In the genomic region with DNA sequence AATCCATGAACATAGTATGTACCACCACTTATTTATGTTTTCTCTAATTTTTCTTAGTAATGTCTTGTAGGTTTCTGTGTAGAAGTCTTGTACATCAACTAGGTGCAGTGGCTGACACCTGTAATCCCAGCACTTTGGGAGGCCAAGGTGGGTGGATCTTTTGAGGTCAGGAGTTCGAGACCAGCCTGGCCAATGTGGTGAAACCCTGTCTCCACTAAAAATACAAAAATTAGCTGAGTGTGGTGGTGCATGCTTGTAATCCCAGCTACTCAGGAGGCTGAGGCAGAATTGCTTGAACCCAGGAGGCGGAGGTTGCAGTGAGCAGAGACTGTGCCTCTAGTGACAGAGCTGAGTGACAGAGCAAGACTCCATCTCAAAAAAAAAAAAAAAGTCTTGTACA, we compare ENCODE assay signal across 8 cellular contexts. TPM values are rescaled to one million over a fixed set of nuclear protein-coding genes. Genes with fewer than 3 reads are reported as not detected.
A peak's percentile ranks its signal among the peaks of the same experiment; 100 is the strongest.
DNase-seq lines count a peak whose midpoint lies in the region; ATAC-seq, FAIRE-seq and TF ChIP-seq lines count a peak whose summit lies in the region.
"Not testable (repeated sequence)": the region's sequence is repeated elsewhere in the genome, so short reads cannot be mapped to it uniquely, and the experiment has no call there.

No MANE protein-coding gene starts in this region.

- SMC1A ChIA-PET in GM12878 (lab: Charles Lee; ENCODE audit: uncharacterized antibody, unreplicated experiment) = interaction anchor here (0.6 to 1.8 kb wide), 8 partner anchors 9 to 40 kb away, joined by 3 to 12 read pairs (median 4); no protein-coding TSS in a partner anchor

- FAIRE-seq in GM12878 (lab: Jason Lieb, UNC) = not testable (repeated sequence)

- peaks cover 51 to 90% (median 71%) of the 10 kb centered on the region in 4 donors for H3K4me1 Mint-ChIP-seq in CD4-positive, CD25-positive, alpha-beta regulatory T cell
- H3K4me1 Mint-ChIP-seq in T-helper 1 cell treated with Interleukin-12 subunit alpha and Interleukin-12 subunit beta and Interleukin-4 antibody, amounts not matched to agents 30 μg/mL and 1 μg/mL, for 36 hours (ENCODE audit: low read depth) = peaks cover 67% of the 10 kb centered on the region
- H3K4me1 Mint-ChIP-seq in activated CD4-positive, alpha-beta memory T cell treated with anti-CD3 and anti-CD28 coated beads for 36 hours (ENCODE audit: low read depth) = peaks cover 83% of the 10 kb centered on the region
- peaks cover 84% of the 10 kb centered on the region for H3K4me1 Mint-ChIP-seq in activated T-cell treated with anti-CD3 and anti-CD28 coated beads, Interleukin-2, amount 50 U/mL, for 4 hours (ENCODE audit: low read depth)
- peaks cover 87% of the 10 kb centered on the region for H3K4me1 Mint-ChIP-seq in activated naive CD4-positive, alpha-beta T cell treated with anti-CD3 and anti-CD28 coated beads, Interleukin-2, amount 50 U/mL, for 24 hours
- H3K4me1 Mint-ChIP-seq in natural killer cell treated with Interleukin-12 subunit alpha and Interleukin-12 subunit beta and Interleukin-15 and Interleukin-18, amount 100 ng/mL, for 72 hours (ENCODE audit: low read depth in 2 of 2) = peaks cover 66 to 76% of the 10 kb centered on the region in 2 donors

- not testable (repeated sequence) for H3K27me3 ChIP-seq in CD4-positive, CD25-positive, alpha-beta regulatory T cell (ENCODE audit: control insufficient read depth, insufficient read depth, low read length); GM12878 (replicated peaks in 1 of 2; ENCODE audit: control insufficient read depth in 2 of 2, insufficient read depth in 2 of 2, low read length in 1 of 2)

- peaks cover 26% of the 10 kb centered on the region for H3K36me3 Mint-ChIP-seq in CD4-positive, CD25-positive, alpha-beta regulatory T cell
- peaks cover 63% of the 10 kb centered on the region for H3K36me3 Mint-ChIP-seq in T-helper 1 cell treated with Interleukin-12 subunit alpha and Interleukin-12 subunit beta and Interleukin-4 antibody, amounts not matched to agents 30 μg/mL and 1 μg/mL, for 36 hours (ENCODE audit: low read depth)
- peaks cover 74% of the 10 kb centered on the region for H3K36me3 Mint-ChIP-seq in activated CD4-positive, alpha-beta memory T cell treated with anti-CD3 and anti-CD28 coated beads for 36 hours
- H3K36me3 Mint-ChIP-seq in activated T-cell treated with anti-CD3 and anti-CD28 coated beads, Interleukin-2, amount 50 U/mL, for 4 hours (ENCODE audit: insufficient read depth) = peaks cover 60% of the 10 kb centered on the region
- peaks cover 56% of the 10 kb centered on the region for H3K36me3 Mint-ChIP-seq in activated naive CD4-positive, alpha-beta T cell treated with anti-CD3 and anti-CD28 coated beads, Interleukin-2, amount 50 U/mL, for 24 hours
- H3K36me3 Mint-ChIP-seq in natural killer cell treated with Interleukin-12 subunit alpha and Interleukin-12 subunit beta and Interleukin-15 and Interleukin-18, amount 100 ng/mL, for 72 hours = peaks cover 40% of the 10 kb centered on the region

- not testable (repeated sequence) for H2AFZ ChIP-seq in GM12878 (ENCODE audit: control insufficient read depth, low read depth, low read length)

- TF ChIP-seq RAD21 in GM12878 (IDR thresholded peaks at IDR 0.05; ENCODE audit: insufficient read depth, low read depth, low read length) = not testable (repeated sequence)

- peaks cover 95% of the 10 kb centered on the region for H3K79me2 ChIP-seq in GM12878 (ENCODE audit: control insufficient read depth, insufficient read depth, low read length)

- not testable (repeated sequence) for BruUV-seq in GM12878 (replicated peaks; lab: Mats Ljungman, UMichigan)

- H3K27ac Mint-ChIP-seq in CD4-positive, CD25-positive, alpha-beta regulatory T cell = peak overlapping the region; percentile 31 to 91 (median 85)
- peak overlapping the region; percentile 18 for H3K27ac Mint-ChIP-seq in T-helper 1 cell treated with Interleukin-12 subunit alpha and Interleukin-12 subunit beta and Interleukin-4 antibody, amounts not matched to agents 30 μg/mL and 1 μg/mL, for 36 hours
- H3K27ac Mint-ChIP-seq in activated CD4-positive, alpha-beta memory T cell treated with anti-CD3 and anti-CD28 coated beads for 36 hours = peak overlapping the region; percentile 74
- peak overlapping the region; percentile 89 for H3K27ac Mint-ChIP-seq in activated naive CD4-positive, alpha-beta T cell treated with anti-CD3 and anti-CD28 coated beads, Interleukin-2, amount 50 U/mL, for 24 hours
- peak overlapping the region; percentile 90 to 96 for H3K27ac Mint-ChIP-seq in natural killer cell treated with Interleukin-12 subunit alpha and Interleukin-12 subunit beta and Interleukin-15 and Interleukin-18, amount 100 ng/mL, for 72 hours

- POLR2A ChIA-PET in activated CD4-positive, alpha-beta memory T cell treated with anti-CD3 and anti-CD28 coated beads for 36 hours (lab: Charles Lee) = not testable (repeated sequence)
- POLR2A ChIA-PET in GM12878 (lab: Charles Lee) = interaction anchor here (0.7 to 1.8 kb wide), 5 partner anchors 9 to 37 kb away, joined by 4 to 6 read pairs (median 5); no protein-coding TSS in a partner anchor

- 64% methylated on average over 2 of the region's 2 CpGs for WGBS in GM12878 (ENCODE audit: insufficient coverage, insufficient replicate concordance, low lambda C conversion rate, missing lambda C conversion rate)

- H3K4me3 Mint-ChIP-seq in CD4-positive, CD25-positive, alpha-beta regulatory T cell = peak overlapping the region; percentile 57 to 88 (median 68)
- not testable (repeated sequence) for H3K4me3 Mint-ChIP-seq in T-helper 1 cell treated with Interleukin-12 subunit alpha and Interleukin-12 subunit beta and Interleukin-4 antibody, amounts not matched to agents 30 μg/mL and 1 μg/mL, for 36 hours; natural killer cell treated with Interleukin-12 subunit alpha and Interleukin-12 subunit beta and Interleukin-15 and Interleukin-18, amount 100 ng/mL, for 72 hours
- H3K4me3 Mint-ChIP-seq in activated CD4-positive, alpha-beta memory T cell treated with anti-CD3 and anti-CD28 coated beads for 36 hours = peak overlapping the region; percentile 37
- H3K4me3 Mint-ChIP-seq in activated T-cell treated with anti-CD3 and anti-CD28 coated beads, Interleukin-2, amount 50 U/mL, for 4 hours = peak overlapping the region; percentile 61
- H3K4me3 Mint-ChIP-seq in activated naive CD4-positive, alpha-beta T cell treated with anti-CD3 and anti-CD28 coated beads, Interleukin-2, amount 50 U/mL, for 24 hours = peak overlapping the region; percentile 81

- not testable (repeated sequence) for ATAC-seq in CD4-positive, CD25-positive, alpha-beta regulatory T cell (ENCODE audit: low read depth in 2 of 2); activated T-cell treated with anti-CD3 and anti-CD28 coated beads, Interleukin-2, amount 50 U/mL, for 4 hours; GM12878; natural killer cell treated with Interleukin-12 subunit alpha and Interleukin-12 subunit beta and Interleukin-15 and Interleukin-18, amount 100 ng/mL, for 72 hours

- not testable (repeated sequence) for H3K27me3 Mint-ChIP-seq in CD4-positive, CD25-positive, alpha-beta regulatory T cell; T-helper 1 cell treated with Interleukin-12 subunit alpha and Interleukin-12 subunit beta and Interleukin-4 antibody, amounts not matched to agents 30 μg/mL and 1 μg/mL, for 36 hours (ENCODE audit: low read depth); activated CD4-positive, alpha-beta memory T cell treated with anti-CD3 and anti-CD28 coated beads for 36 hours; activated T-cell treated with anti-CD3 and anti-CD28 coated beads, Interleukin-2, amount 50 U/mL, for 4 hours (ENCODE audit: low read depth); activated naive CD4-positive, alpha-beta T cell treated with anti-CD3 and anti-CD28 coated beads, Interleukin-2, amount 50 U/mL, for 24 hours; natural killer cell treated with Interleukin-12 subunit alpha and Interleukin-12 subunit beta and Interleukin-15 and Interleukin-18, amount 100 ng/mL, for 72 hours

- not testable (repeated sequence) for H3K9ac ChIP-seq in GM12878 (ENCODE audit: control insufficient read depth, insufficient read depth, low read length)

- intact Hi-C loops in activated CD4-positive, alpha-beta memory T cell treated with anti-CD3 and anti-CD28 coated beads for 36 hours (cut with micrococcal nuclease) = loop anchor here (5.0 kb wide), 1 partner anchor 158 kb away; no protein-coding TSS in a partner anchor
- intact Hi-C loops in GM12878 (cut with micrococcal nuclease; ENCODE audit: unreplicated experiment) = loop anchor here (2.0 kb wide), 1 partner anchor 41 kb away; no protein-coding TSS in a partner anchor

- TF ChIP-seq POLR2A in GM12878 (IDR thresholded peaks at IDR 0.05; ENCODE audit: low read depth, low read length) = not testable (repeated sequence)

- in situ Hi-C loops in GM12878 (cut with MboI) = not testable (repeated sequence)

- TF ChIP-seq EP300 in GM12878 (IDR thresholded peaks at IDR 0.05; ENCODE audit: borderline replicate concordance in 1 of 2, control insufficient read depth in 1 of 2, low read depth in 2 of 2, low read length in 2 of 2) = not testable (repeated sequence)

- H3K4me3 ChIP-seq in CD4-positive, CD25-positive, alpha-beta regulatory T cell (ENCODE audit: low read depth, low read length) = peak overlapping the region; percentile 54
- peak overlapping the region; percentile 45 for H3K4me3 ChIP-seq in GM12865 (ENCODE audit: low read depth, low read length)
- peak overlapping the region; percentile 67 for H3K4me3 ChIP-seq in GM12878

- CTCF ChIA-PET in activated CD4-positive, alpha-beta memory T cell treated with anti-CD3 and anti-CD28 coated beads for 36 hours (lab: Charles Lee) = interaction anchor here (0.6 to 0.7 kb wide), 2 partner anchors 22 to 447 kb away, joined by 3 to 4 read pairs; no protein-coding TSS in a partner anchor
- CTCF ChIA-PET in GM12878 (lab: Yijun Ruan, JAX) = interaction anchor here (0.6 to 1.2 kb wide), 5 partner anchors 8 to 43 kb away, joined by 3 to 6 read pairs (median 3); no protein-coding TSS in a partner anchor

- DNase-seq in CD4-positive, CD25-positive, alpha-beta regulatory T cell; GM12865 (ENCODE audit: low read depth); activated CD4-positive, alpha-beta memory T cell treated with anti-CD3 and anti-CD28 coated beads for 36 hours; activated T-cell treated with anti-CD3 and anti-CD28 coated beads, Interleukin-2, amount 50 U/mL, for 4 hours; GM12878 (ENCODE audit: low read depth, low spot score); natural killer cell treated with Interleukin-12 subunit alpha and Interleukin-12 subunit beta and Interleukin-15 and Interleukin-18, amount 100 ng/mL, for 72 hours (ENCODE audit: low spot score): not testable (repeated sequence)

- H3K36me3 ChIP-seq in CD4-positive, CD25-positive, alpha-beta regulatory T cell (ENCODE audit: control insufficient read depth, insufficient read depth, low read length) = not testable (repeated sequence)
- peaks cover 0 to 20% of the 10 kb centered on the region in 2 experiments for H3K36me3 ChIP-seq in GM12878 (ENCODE audit: control insufficient read depth in 2 of 2, insufficient read depth in 2 of 2, low read length in 1 of 2)

- H3K9me3 Mint-ChIP-seq in CD4-positive, CD25-positive, alpha-beta regulatory T cell = peaks cover 0 to 11% (median 0%) of the 10 kb centered on the region in 7 donors
- H3K9me3 Mint-ChIP-seq in T-helper 1 cell treated with Interleukin-12 subunit alpha and Interleukin-12 subunit beta and Interleukin-4 antibody, amounts not matched to agents 30 μg/mL and 1 μg/mL, for 36 hours = peaks cover 20% of the 10 kb centered on the region
- not testable (repeated sequence) for H3K9me3 Mint-ChIP-seq in activated CD4-positive, alpha-beta memory T cell treated with anti-CD3 and anti-CD28 coated beads for 36 hours; natural killer cell treated with Interleukin-12 subunit alpha and Interleukin-12 subunit beta and Interleukin-15 and Interleukin-18, amount 100 ng/mL, for 72 hours
- peaks cover 14% of the 10 kb centered on the region for H3K9me3 Mint-ChIP-seq in activated T-cell treated with anti-CD3 and anti-CD28 coated beads, Interleukin-2, amount 50 U/mL, for 4 hours
- H3K9me3 Mint-ChIP-seq in activated naive CD4-positive, alpha-beta T cell treated with anti-CD3 and anti-CD28 coated beads, Interleukin-2, amount 50 U/mL, for 24 hours = peaks cover 11% of the 10 kb centered on the region

- H4K20me1 ChIP-seq in GM12878 (ENCODE audit: control insufficient read depth, insufficient read depth) = not testable (repeated sequence)

- TF ChIP-seq CTCF in GM12865 (IDR thresholded peaks at IDR 0.05; ENCODE audit: insufficient read depth, low read depth, low read length, missing control alignments); GM12878 (IDR thresholded peaks at IDR 0.05 in 2 of 3, conservative IDR thresholded peaks at IDR 0.05 in 1 of 3; ENCODE audit: control insufficient read depth in 2 of 3, extremely low read depth in 1 of 3, insufficient read depth in 1 of 3, low read depth in 3 of 3, low read length in 3 of 3): not testable (repeated sequence)

- peak overlapping the region; percentile 89 for H3K27ac ChIP-seq in CD4-positive, CD25-positive, alpha-beta regulatory T cell (ENCODE audit: insufficient read depth, low read length, poor library complexity, severe bottlenecking)
- peak overlapping the region; percentile 29 for H3K27ac ChIP-seq in GM12878 (ENCODE audit: control insufficient read depth, insufficient read depth)

- peak overlapping the region; percentile 15; the same call in 1 of the 2 replicates for H3K4me2 ChIP-seq in GM12878 (ENCODE audit: control insufficient read depth, insufficient read depth)

- RAD21 ChIA-PET in GM12878 (lab: Charles Lee; ENCODE audit: unreplicated experiment) = interaction anchor here (1.0 to 1.2 kb wide), 3 partner anchors 13 to 44 kb away, joined by 3 to 6 read pairs (median 4); no protein-coding TSS in a partner anchor

- not testable (repeated sequence) for H3K9me3 ChIP-seq in CD4-positive, CD25-positive, alpha-beta regulatory T cell (ENCODE audit: control insufficient read depth in 2 of 2, low read length in 2 of 2); GM12878 (replicated peaks; ENCODE audit: control insufficient read depth, insufficient read depth, low read length)

- H3K4me1 ChIP-seq in CD4-positive, CD25-positive, alpha-beta regulatory T cell (ENCODE audit: control insufficient read depth, insufficient read depth, low read length, poor library complexity, severe bottlenecking) = peaks cover 77% of the 10 kb centered on the region
- H3K4me1 ChIP-seq in GM12878 (ENCODE audit: control insufficient read depth, insufficient read depth, low read length) = peaks cover 28% of the 10 kb centered on the region

RNA-seq across cellular contexts. Expression of gene IL21R, which starts 8.0 kb away (rescaled TPM):
- total RNA-seq in CD4-positive, CD25-positive, alpha-beta regulatory T cell = 63.1 TPM
- polyA plus RNA-seq in CD4-positive, CD25-positive, alpha-beta regulatory T cell = 10 to 100 TPM; 34.3 to 50.7 (median 37.3) TPM
- total RNA-seq in activated CD4-positive, alpha-beta memory T cell treated with anti-CD3 and anti-CD28 coated beads for 36 hours = 10 to 100 TPM; 55.0 to 55.9 TPM
- total RNA-seq in activated T-cell treated with anti-CD3 and anti-CD28 coated beads, Interleukin-2, amount 50 U/mL, for 4 hours = 10 to 100 TPM; 90.7 to 94.9 (median 91.4) TPM
- 193 and 215 TPM in 2 replicates for total RNA-seq in GM12878 (2013; cell fraction: nucleolus; rRNA removed)
- total RNA-seq in GM12878 (2014; rRNA removed) (106 and 109 TPM in 2 replicates), GM12878 (2014; rRNA removed; fragmentation: Illumina TruSeq; extraction: Trizol) (62.9 and 66.9 TPM in 2 replicates), GM12878 (2021) (138 and 141 TPM in 2 replicates)
- 25.9 TPM for polyA plus RNA-seq in GM12878 (2011; ENCODE audit: low read depth)
- polyA plus RNA-seq in GM12878 (2011; rRNA removed) (23.2 and 57.2 TPM in 2 replicates), GM12878 (2014; fragmentation: Illumina TruSeq; extraction: Trizol) (32.4 and 59.2 TPM in 2 replicates), GM12878 (2014; fragmentation: Nextera tagmentation; extraction: Ambion mirVana) (1 to 10 TPM; 5.3 to 9.7 TPM), GM12878 (2014; rRNA removed) (98.0 and 108 TPM in 2 replicates), GM12878 (2016; fragmentation: Nextera tagmentation; extraction: Ambion mirVana) (100 to 1,000 TPM; 115 to 129 TPM)
- 84.6 and 89.7 TPM in 2 replicates for polyA plus RNA-seq in GM12878 (2011; cell fraction: cytosol; rRNA removed)
- polyA plus RNA-seq in GM12878 (2011; cell fraction: nucleus; rRNA removed) = 71.9 and 79.4 TPM in 2 replicates
- 50.3 and 72.8 TPM in 2 replicates for polyA plus RNA-seq in GM12878 (2012)
- 175 and 195 TPM in 2 replicates for polyA minus RNA-seq in GM12878 (2011; rRNA and poly(A)+ RNA removed)
- polyA minus RNA-seq in GM12878 (2011; cell fraction: cytosol; rRNA and poly(A)+ RNA removed) = 54.0 and 60.1 TPM in 2 replicates
- 65.5 and 104 TPM in 2 replicates for polyA minus RNA-seq in GM12878 (2011; cell fraction: nucleus; rRNA and poly(A)+ RNA removed)
- total RNA-seq in natural killer cell treated with Interleukin-12 subunit alpha and Interleukin-12 subunit beta and Interleukin-15 and Interleukin-18, amount 100 ng/mL, for 72 hours = 10 to 100 TPM; 58.3 to 64.4 TPM

Comparison
In these comparisons a context has a peak if more than half of its experiments do, and no peak if none do; other contexts are left out.
1. H3K27ac Mint-ChIP-seq: peak in every context shown above with its lines; median percentile 93 in natural killer cell treated with Interleukin-12 subunit alpha and Interleukin-12 subunit beta and Interleukin-15 and Interleukin-18, amount 100 ng/mL, for 72 hours; 89 in activated naive CD4-positive, alpha-beta T cell treated with anti-CD3 and anti-CD28 coated beads, Interleukin-2, amount 50 U/mL, for 24 hours; 85 in CD4-positive, CD25-positive, alpha-beta regulatory T cell; 74 in activated CD4-positive, alpha-beta memory T cell treated with anti-CD3 and anti-CD28 coated beads for 36 hours; 18 in T-helper 1 cell treated with Interleukin-12 subunit alpha and Interleukin-12 subunit beta and Interleukin-4 antibody, amounts not matched to agents 30 μg/mL and 1 μg/mL, for 36 hours.